ENCODE assay signal across 12 cellular contexts in the genomic region with DNA sequence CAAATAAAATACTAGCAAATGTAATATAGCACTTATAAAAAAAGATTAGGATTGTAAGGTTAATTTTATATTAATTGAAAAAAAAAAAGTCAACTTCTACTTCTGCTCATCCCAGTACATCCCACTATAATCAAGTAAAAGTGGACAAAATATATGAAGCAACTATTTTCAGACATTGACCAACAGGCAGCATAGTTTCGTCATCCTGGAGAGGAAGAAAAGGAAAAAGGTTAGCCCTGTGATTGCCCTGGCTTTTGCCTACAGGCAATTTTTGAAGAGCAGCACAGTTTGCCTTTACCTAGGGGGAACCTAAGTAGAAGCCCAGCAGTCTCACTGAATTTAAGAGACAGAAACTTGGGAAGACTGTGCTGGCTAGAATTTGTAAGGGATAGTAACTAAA.
"Had no signal": no experiment of that assay in that cellular context is flagged by ENCODE, and none has a peak within 500 bp of the region (broad histone marks: within the 10 kb centered on the region; RNA-seq: fewer than 3 reads in every experiment).

No MANE protein-coding gene starts in this region.

- ATAC-seq: effector memory CD8-positive, alpha-beta T cell; natural killer cell treated with Interleukin-12 subunit alpha and Interleukin-12 subunit beta and Interleukin-15 and Interleukin-18, amount 100 ng/mL, for 72 hours; sciatic nerve had no signal

- DNase-seq: activated B cell treated with CpG ODN at 0.5 μM for 24 hours; activated CD4-positive, alpha-beta T cell treated with anti-CD3 and anti-CD28 coated beads, Interleukin-2, amount 10 ng/mL, durations not matched to agents 24 days and 14 days; activated naive CD4-positive, alpha-beta T cell treated with anti-CD3 and anti-CD28 coated beads for 36 hours; adrenal gland; effector memory CD8-positive, alpha-beta T cell; hypothalamus; nucleus accumbens; stimulated activated CD4-positive, alpha-beta T cell treated with anti-CD3 and anti-CD28 coated beads, Interleukin-12 subunit alpha, Interleukin-12 subunit beta, amount 100 ng/mL, for 4 hours; stimulated activated CD4-positive, alpha-beta T cell treated with anti-CD3 and anti-CD28 coated beads, Interleukin-2, amount 100 ng/mL, for 48 hours; stimulated activated CD8-positive, alpha-beta memory T cell treated with anti-CD3 and anti-CD28 coated beads, Interleukin-4, amount 100 ng/mL, for 48 hours had no signal
